ENCODE assay signal across 15 cellular contexts in genomic region chr9:127769101-127769500, GRCh38. TPM values are rescaled to one million over a fixed set of nuclear protein-coding genes. Genes with fewer than 3 reads are reported as not detected.
A peak's percentile ranks its signal among the peaks of the same experiment; 100 is the strongest.
DNase-seq lines count a peak whose midpoint lies in the region; ATAC-seq, FAIRE-seq and TF ChIP-seq lines count a peak whose summit lies in the region.
"Had no signal": no experiment of that assay in that cellular context is flagged by ENCODE, and none has a peak within 500 bp of the region (broad histone marks: within the 10 kb centered on the region; RNA-seq: fewer than 3 reads in every experiment).

No MANE protein-coding gene starts in this region.

- peaks cover 51% of the 10 kb centered on the region for H3K36me3 Mint-ChIP-seq in activated T-cell treated with anti-CD3 and anti-CD28 coated beads, Interleukin-2, amount 50 U/mL, for 24 hours (ENCODE audit: low read depth)
- peaks cover 47% of the 10 kb centered on the region for H3K36me3 Mint-ChIP-seq in activated T-helper 1 cell treated with anti-CD3 and anti-CD28 coated beads, Interleukin-12 subunit alpha, Interleukin-12 subunit beta, Interleukin-2, Interleukin-4 antibody, amounts not matched to agents 30 ng/mL and 10 ng/mL and 1 ng/mL, durations not matched to agents 14 hours and 24 hours and 36 hours (ENCODE audit: low read depth)
- peaks cover 55% of the 10 kb centered on the region for H3K36me3 Mint-ChIP-seq in stimulated activated memory B cell treated with anti-CD40 and anti-IgM and Interleukin-4, amounts not matched to agents 10 μg/mL and 1 μg/mL and 100 μg/mL, for 72 hours

- no peak overlapping the region for H3K4me3 Mint-ChIP-seq in activated T-cell treated with anti-CD3 and anti-CD28 coated beads, Interleukin-2, amount 50 U/mL, for 24 hours
- H3K4me3 Mint-ChIP-seq in activated T-helper 1 cell treated with anti-CD3 and anti-CD28 coated beads, Interleukin-12 subunit alpha, Interleukin-12 subunit beta, Interleukin-2, Interleukin-4 antibody, amounts not matched to agents 30 ng/mL and 10 ng/mL and 1 ng/mL, durations not matched to agents 14 hours and 24 hours and 36 hours: peak overlapping the region; percentile 32
- H3K4me3 Mint-ChIP-seq in stimulated activated memory B cell treated with anti-CD40 and anti-IgM and Interleukin-4, amounts not matched to agents 10 μg/mL and 1 μg/mL and 100 μg/mL, for 72 hours: peak overlapping the region; percentile 2

- peaks cover 79% of the 10 kb centered on the region for H3K4me1 Mint-ChIP-seq in activated T-cell treated with anti-CD3 and anti-CD28 coated beads, Interleukin-2, amount 50 U/mL, for 24 hours (ENCODE audit: low read depth)
- peaks cover 70% of the 10 kb centered on the region for H3K4me1 Mint-ChIP-seq in activated T-helper 1 cell treated with anti-CD3 and anti-CD28 coated beads, Interleukin-12 subunit alpha, Interleukin-12 subunit beta, Interleukin-2, Interleukin-4 antibody, amounts not matched to agents 30 ng/mL and 10 ng/mL and 1 ng/mL, durations not matched to agents 14 hours and 24 hours and 36 hours (ENCODE audit: low read depth)
- peaks cover 92% of the 10 kb centered on the region for H3K4me1 Mint-ChIP-seq in stimulated activated memory B cell treated with anti-CD40 and anti-IgM and Interleukin-4, amounts not matched to agents 10 μg/mL and 1 μg/mL and 100 μg/mL, for 72 hours

- no peak for DNase-seq in activated T-cell treated with anti-CD3 and anti-CD28 coated beads, Interleukin-2, amount 50 U/mL, for 24 hours
- no peak for DNase-seq in activated T-cell treated with anti-CD3 and anti-CD28 coated beads, Interleukin-2, amount 50 U/mL, for 48 hours
- no peak for DNase-seq in activated T-helper 1 cell treated with anti-CD3 and anti-CD28 coated beads, Interleukin-12 subunit alpha, Interleukin-12 subunit beta, Interleukin-2, Interleukin-4 antibody, amounts not matched to agents 30 ng/mL and 10 ng/mL and 1 ng/mL, durations not matched to agents 14 hours and 24 hours and 36 hours (ENCODE audit: low spot score)
- no peak for DNase-seq in kidney
- no peak for DNase-seq in GM10266 (ENCODE audit: extremely low spot score)
- DNase-seq in stimulated activated CD4-positive, alpha-beta T cell treated with anti-CD3 and anti-CD28 coated beads, Interleukin-2, amount 100 ng/mL, for 48 hours: no peak
- DNase-seq: mucosa of descending colon, NCI-H1417, NCI-H524 treated with DMSO at 0.1 percent for 48 hours, small intestine had no signal

- peak overlapping the region; percentile 92 for H3K27ac Mint-ChIP-seq in activated T-cell treated with anti-CD3 and anti-CD28 coated beads, Interleukin-2, amount 50 U/mL, for 24 hours
- peak overlapping the region; percentile 82 for H3K27ac Mint-ChIP-seq in activated T-helper 1 cell treated with anti-CD3 and anti-CD28 coated beads, Interleukin-12 subunit alpha, Interleukin-12 subunit beta, Interleukin-2, Interleukin-4 antibody, amounts not matched to agents 30 ng/mL and 10 ng/mL and 1 ng/mL, durations not matched to agents 14 hours and 24 hours and 36 hours
- H3K27ac Mint-ChIP-seq in stimulated activated memory B cell treated with anti-CD40 and anti-IgM and Interleukin-4, amounts not matched to agents 10 μg/mL and 1 μg/mL and 100 μg/mL, for 72 hours: peak overlapping the region; percentile 83

- intact Hi-C loops in activated T-helper 1 cell treated with anti-CD3 and anti-CD28 coated beads, Interleukin-12 subunit alpha, Interleukin-12 subunit beta, Interleukin-2, Interleukin-4 antibody, amounts not matched to agents 30 ng/mL and 10 ng/mL and 1 ng/mL, durations not matched to agents 14 hours and 24 hours and 36 hours (cut with micrococcal nuclease): no loop called here
- intact Hi-C loops in kidney (cut with DNase I): no loop called here

- H3K27ac ChIP-seq in kidney (ENCODE audit: low read depth in 2 of 2, low read length in 2 of 2): no peak overlapping the region
- H3K27ac ChIP-seq: epithelial cell of prostate had no signal

- H3K9me3 Mint-ChIP-seq in activated T-cell treated with anti-CD3 and anti-CD28 coated beads, Interleukin-2, amount 50 U/mL, for 24 hours: no peaks in the 10 kb centered on the region
- no peaks in the 10 kb centered on the region for H3K9me3 Mint-ChIP-seq in activated T-helper 1 cell treated with anti-CD3 and anti-CD28 coated beads, Interleukin-12 subunit alpha, Interleukin-12 subunit beta, Interleukin-2, Interleukin-4 antibody, amounts not matched to agents 30 ng/mL and 10 ng/mL and 1 ng/mL, durations not matched to agents 14 hours and 24 hours and 36 hours
- H3K9me3 Mint-ChIP-seq in stimulated activated memory B cell treated with anti-CD40 and anti-IgM and Interleukin-4, amounts not matched to agents 10 μg/mL and 1 μg/mL and 100 μg/mL, for 72 hours: no peaks in the 10 kb centered on the region

- no peak overlapping the region for H3K9ac ChIP-seq in kidney (ENCODE audit: low read length in 2 of 2)

- no peaks in the 10 kb centered on the region for H3K9me3 ChIP-seq in kidney (ENCODE audit: control insufficient read depth in 1 of 2, low read length in 2 of 2)
- H3K9me3 ChIP-seq: mucosa of descending colon had no signal

- peaks cover 0 to 23% of the 10 kb centered on the region in 2 donors for H3K4me1 ChIP-seq in kidney (ENCODE audit: control insufficient read depth in 1 of 2, insufficient read depth in 1 of 2, low read depth in 1 of 2, low read length in 2 of 2)

- H3K36me3 ChIP-seq in kidney (ENCODE audit: control insufficient read depth in 1 of 2, insufficient read depth in 2 of 2, low read length in 2 of 2): no peaks in the 10 kb centered on the region

- H3K27me3 Mint-ChIP-seq in activated T-cell treated with anti-CD3 and anti-CD28 coated beads, Interleukin-2, amount 50 U/mL, for 24 hours: no peaks in the 10 kb centered on the region
- H3K27me3 Mint-ChIP-seq in activated T-helper 1 cell treated with anti-CD3 and anti-CD28 coated beads, Interleukin-12 subunit alpha, Interleukin-12 subunit beta, Interleukin-2, Interleukin-4 antibody, amounts not matched to agents 30 ng/mL and 10 ng/mL and 1 ng/mL, durations not matched to agents 14 hours and 24 hours and 36 hours (ENCODE audit: insufficient read depth): no peaks in the 10 kb centered on the region
- no peaks in the 10 kb centered on the region for H3K27me3 Mint-ChIP-seq in stimulated activated memory B cell treated with anti-CD40 and anti-IgM and Interleukin-4, amounts not matched to agents 10 μg/mL and 1 μg/mL and 100 μg/mL, for 72 hours

- no peak for FAIRE-seq in kidney (lab: Jason Lieb, UNC)
- FAIRE-seq: bronchial epithelial cell, small intestine had no signal

- no peak for ATAC-seq in stimulated activated memory B cell treated with anti-CD40 and anti-IgM and Interleukin-4, amounts not matched to agents 10 μg/mL and 1 μg/mL and 100 μg/mL, for 72 hours
- no peak for ATAC-seq in GM21526 (IDR thresholded peaks at IDR 0.05; ENCODE audit: low FRiP score, unreplicated experiment)
- ATAC-seq: mucosa of descending colon had no signal

- TF ChIP-seq CTCF in kidney (IDR thresholded peaks at IDR 0.05; ENCODE audit: borderline replicate concordance, extremely low read depth, insufficient read depth) (no peak), GM10266 (IDR thresholded peaks at IDR 0.05; ENCODE audit: control insufficient read depth, insufficient read depth, low read depth, missing control alignments) (no peak)

- H3K4me3 ChIP-seq in kidney (ENCODE audit: low read length in 2 of 2): peak overlapping the region; percentile 2 to 29
- H3K4me3 ChIP-seq: mucosa of descending colon had no signal

RNA-seq across cellular contexts. Expression of gene SH2D3C, which starts 9.4 kb away (rescaled TPM):
- total RNA-seq in activated T-helper 1 cell treated with anti-CD3 and anti-CD28 coated beads, Interleukin-12 subunit alpha, Interleukin-12 subunit beta, Interleukin-2, Interleukin-4 antibody, amounts not matched to agents 30 ng/mL and 10 ng/mL and 1 ng/mL, durations not matched to agents 14 hours and 24 hours and 36 hours: 30.0 and 30.4 TPM in 2 replicates
- total RNA-seq in kidney: 27.7 TPM
- polyA plus RNA-seq in kidney (ENCODE audit: insufficient read depth, low read depth, low replicate concordance): 13.7 TPM
- total RNA-seq: bronchial epithelial cell had no signal

RNA-seq across cellular contexts. Expression of gene CDK9, which starts 16.7 kb away (rescaled TPM):
- 97.3 and 105 TPM in 2 replicates for total RNA-seq in activated T-helper 1 cell treated with anti-CD3 and anti-CD28 coated beads, Interleukin-12 subunit alpha, Interleukin-12 subunit beta, Interleukin-2, Interleukin-4 antibody, amounts not matched to agents 30 ng/mL and 10 ng/mL and 1 ng/mL, durations not matched to agents 14 hours and 24 hours and 36 hours
- 93.5 TPM for total RNA-seq in kidney
- polyA plus RNA-seq in kidney (ENCODE audit: insufficient read depth, low read depth, low replicate concordance): 45.2 TPM

RNA-seq across cellular contexts. Expression of gene FPGS, which starts 33.6 kb away (rescaled TPM):
- total RNA-seq in activated T-helper 1 cell treated with anti-CD3 and anti-CD28 coated beads, Interleukin-12 subunit alpha, Interleukin-12 subunit beta, Interleukin-2, Interleukin-4 antibody, amounts not matched to agents 30 ng/mL and 10 ng/mL and 1 ng/mL, durations not matched to agents 14 hours and 24 hours and 36 hours: 128 and 130 TPM in 2 replicates
- total RNA-seq in kidney: 77.2 TPM
- polyA plus RNA-seq in kidney (ENCODE audit: insufficient read depth, low read depth, low replicate concordance): 44.0 TPM

RNA-seq across cellular contexts. Expression of gene TOR2A, which starts 34.0 kb away (rescaled TPM):
- 16.6 and 18.9 TPM in 2 replicates for total RNA-seq in activated T-helper 1 cell treated with anti-CD3 and anti-CD28 coated beads, Interleukin-12 subunit alpha, Interleukin-12 subunit beta, Interleukin-2, Interleukin-4 antibody, amounts not matched to agents 30 ng/mL and 10 ng/mL and 1 ng/mL, durations not matched to agents 14 hours and 24 hours and 36 hours
- total RNA-seq in kidney: 12.7 TPM
- 14.5 TPM for polyA plus RNA-seq in kidney (ENCODE audit: insufficient read depth, low read depth, low replicate concordance)

RNA-seq across cellular contexts. Expression of gene TTC16, which starts 53.2 kb away (rescaled TPM):
- 0.10 TPM in 1 of 2 replicates, not detected in the other for total RNA-seq in activated T-helper 1 cell treated with anti-CD3 and anti-CD28 coated beads, Interleukin-12 subunit alpha, Interleukin-12 subunit beta, Interleukin-2, Interleukin-4 antibody, amounts not matched to agents 30 ng/mL and 10 ng/mL and 1 ng/mL, durations not matched to agents 14 hours and 24 hours and 36 hours
- 0.72 TPM for total RNA-seq in kidney
- polyA plus RNA-seq in kidney (ENCODE audit: insufficient read depth, low read depth, low replicate concordance): 0.32 TPM
- total RNA-seq: bronchial epithelial cell, RPMI7951 had no signal
